25 cellular contexts compared by ENCODE assay signal in the genomic region with DNA sequence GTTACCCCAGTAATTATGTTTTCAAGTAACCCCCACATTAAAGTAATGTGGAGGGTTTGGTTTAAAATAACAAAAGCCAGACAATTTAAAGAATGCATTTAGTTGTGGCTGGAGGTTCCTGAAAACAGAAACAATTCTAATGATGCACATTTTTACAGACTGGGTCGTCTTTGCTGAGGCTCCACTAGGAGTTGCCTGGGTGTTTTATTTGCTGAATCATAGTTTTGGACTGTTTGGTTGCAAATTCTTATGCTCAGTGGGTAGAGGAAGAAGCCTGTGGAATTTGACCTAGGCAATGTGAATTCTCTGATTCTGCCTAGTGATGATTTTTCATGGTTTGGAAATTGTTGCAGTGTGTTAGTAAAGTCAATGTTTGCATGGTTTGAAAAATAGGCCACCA. TPM values are rescaled to one million over a fixed set of nuclear protein-coding genes. Genes with fewer than 3 reads are reported as not detected.
DNase-seq lines count a peak whose midpoint lies in the region; ATAC-seq and TF ChIP-seq lines count a peak whose summit lies in the region.
"Had no signal": no experiment of that assay in that cellular context is flagged by ENCODE, and none has a peak within 500 bp of the region (broad histone marks: within the 10 kb centered on the region; RNA-seq: fewer than 3 reads in every experiment).

No MANE protein-coding gene starts in this region.

- no peaks in the 10 kb centered on the region for H3K9me2 ChIP-seq in GM23338 (ENCODE audit: insufficient read depth)

- H3K4me1 Mint-ChIP-seq in GM23338: peaks cover 24% of the 10 kb centered on the region
- peaks cover 28% of the 10 kb centered on the region for H3K4me1 Mint-ChIP-seq in WTC11
- H3K4me1 Mint-ChIP-seq in neural progenitor cell: no peaks in the 10 kb centered on the region
- H3K4me1 Mint-ChIP-seq in effector memory CD8-positive, alpha-beta T cell (ENCODE audit: low read depth in 2 of 2): no peaks in the 10 kb centered on the region
- H3K4me1 Mint-ChIP-seq: CD4-positive, CD25-positive, alpha-beta regulatory T cell had no signal

- H3K9me3 ChIP-seq in iPS-20b (ENCODE audit: insufficient read depth, low read depth, low read length) (no peaks in the 10 kb centered on the region), neural progenitor cell (ENCODE audit: low read depth) (no peaks in the 10 kb centered on the region)
- H3K9me3 ChIP-seq: left ventricle myocardium inferior, mucosa of descending colon, neutrophil, upper lobe of left lung had no signal

- TF ChIP-seq CTCF in GM23338 (conservative IDR thresholded peaks at IDR 0.05; ENCODE audit: low read depth in 2 of 2) (no peak), WTC11 (IDR thresholded peaks at IDR 0.05) (no peak), neural progenitor cell (IDR thresholded peaks at IDR 0.05) (no peak)

- H3F3A ChIP-seq in GM23338 (replicated peaks; ENCODE audit: low read depth) (no peaks in the 10 kb centered on the region), neural progenitor cell (ENCODE audit: low read depth) (no peaks in the 10 kb centered on the region)

- H3K27ac Mint-ChIP-seq in GM23338: peak overlapping the region; percentile 92
- peak overlapping the region; percentile 51 for H3K27ac Mint-ChIP-seq in WTC11
- no peak overlapping the region for H3K27ac Mint-ChIP-seq in neural progenitor cell
- H3K27ac Mint-ChIP-seq in effector memory CD8-positive, alpha-beta T cell: no peak overlapping the region
- H3K27ac Mint-ChIP-seq: activated T-cell treated with anti-CD3 and anti-CD28 coated beads, Interleukin-2, amount 50 U/mL, for 24 hours; CD4-positive, CD25-positive, alpha-beta regulatory T cell had no signal

- H3K79me2 ChIP-seq in GM23338 (replicated peaks; ENCODE audit: insufficient read depth): peaks cover 63% of the 10 kb centered on the region
- no peaks in the 10 kb centered on the region for H3K79me2 ChIP-seq in neural progenitor cell (ENCODE audit: low read depth)

- H3K27ac ChIP-seq in GM23338 (ENCODE audit: low read depth) (peak overlapping the region; percentile 67), iPS-20b (ENCODE audit: low read length) (no peak overlapping the region), neural progenitor cell (no peak overlapping the region)
- H3K27ac ChIP-seq: left ventricle myocardium inferior, neutrophil, upper lobe of left lung had no signal

- DNase-seq in A172 (ENCODE audit: low spot score) (peak; percentile 80), GM23338 (ENCODE audit: low spot score) (peak; percentile 48), WTC11 (ENCODE audit: low spot score) (no peak), neural progenitor cell (ENCODE audit: low spot score) (no peak), NCI-H2227 treated with DMSO at 0.1 percent for 48 hours (lab: John Stamatoyannopoulos, UW) (no peak)
- DNase-seq in effector memory CD8-positive, alpha-beta T cell: no peak
- DNase-seq: activated CD4-positive, alpha-beta T cell treated with anti-CD3 and anti-CD28 coated beads for 1 hour; activated naive CD4-positive, alpha-beta T cell treated with Interleukin-2 at 50 U/mL for 16 hours; activated T-cell treated with anti-CD3 and anti-CD28 coated beads, Interleukin-2, amount 50 U/mL, for 24 hours; CD4-positive, CD25-positive, alpha-beta regulatory T cell; DMS53; effector memory CD4-positive, alpha-beta T cell; glutamatergic neuron; H7; left ventricle myocardium inferior; mucosa of descending colon; NCI-H1417 treated with DMSO at 0.1 percent for 48 hours; NCI-H524 treated with DMSO at 0.1 percent for 48 hours; stimulated activated CD4-positive, alpha-beta T cell treated with anti-CD3 and anti-CD28 coated beads, Interleukin-12 subunit alpha, Interleukin-12 subunit beta, amount 100 ng/mL, for 4 hours; SW 1271; upper lobe of left lung had no signal

- H3K4me1 ChIP-seq in GM23338 (ENCODE audit: insufficient read depth) (peaks cover 30% of the 10 kb centered on the region), iPS-20b (ENCODE audit: insufficient read depth, low read length) (peaks cover 14% of the 10 kb centered on the region), neural progenitor cell (no peaks in the 10 kb centered on the region)
- H3K4me1 ChIP-seq: left ventricle myocardium inferior, upper lobe of left lung had no signal

- H4K20me1 ChIP-seq in GM23338 (replicated peaks; ENCODE audit: insufficient read depth): no peaks in the 10 kb centered on the region; the same call in 1 of the 2 replicates
- H4K20me1 ChIP-seq in neural progenitor cell (ENCODE audit: low read depth): no peaks in the 10 kb centered on the region

- peaks cover 6% of the 10 kb centered on the region for H3K27me3 Mint-ChIP-seq in GM23338 (ENCODE audit: insufficient read depth, low read depth, poor library complexity)
- H3K27me3 Mint-ChIP-seq in WTC11 (ENCODE audit: low read depth): no peaks in the 10 kb centered on the region
- peaks cover 5% of the 10 kb centered on the region for H3K27me3 Mint-ChIP-seq in neural progenitor cell (ENCODE audit: insufficient read depth, low read depth)
- peaks cover 0 to 31% of the 10 kb centered on the region in 2 donors for H3K27me3 Mint-ChIP-seq in effector memory CD8-positive, alpha-beta T cell
- H3K27me3 Mint-ChIP-seq: CD4-positive, CD25-positive, alpha-beta regulatory T cell had no signal

- H3K4me3 Mint-ChIP-seq in GM23338 (no peak overlapping the region), WTC11 (no peak overlapping the region), neural progenitor cell (no peak overlapping the region)
- no peak overlapping the region for H3K4me3 Mint-ChIP-seq in effector memory CD8-positive, alpha-beta T cell
- H3K4me3 Mint-ChIP-seq: activated T-cell treated with anti-CD3 and anti-CD28 coated beads, Interleukin-2, amount 50 U/mL, for 24 hours; CD4-positive, CD25-positive, alpha-beta regulatory T cell had no signal

- H3K4me3 ChIP-seq in GM23338: no peak overlapping the region
- no peak overlapping the region for H3K4me3 ChIP-seq in iPS-20b (ENCODE audit: low read length)
- no peak overlapping the region for H3K4me3 ChIP-seq in neural progenitor cell
- H3K4me3 ChIP-seq: left ventricle myocardium inferior, mucosa of descending colon, upper lobe of left lung had no signal

- peak overlapping the region; percentile 31; the same call in 1 of the 2 replicates for H3K9ac ChIP-seq in iPS-20b (ENCODE audit: low read depth, low read length)
- no peak overlapping the region for H3K9ac ChIP-seq in neural progenitor cell

- peaks cover 27% of the 10 kb centered on the region for H3K36me3 Mint-ChIP-seq in GM23338 (ENCODE audit: low read depth)
- H3K36me3 Mint-ChIP-seq in WTC11: peaks cover 17% of the 10 kb centered on the region
- H3K36me3 Mint-ChIP-seq in neural progenitor cell: peaks cover 19% of the 10 kb centered on the region
- H3K36me3 Mint-ChIP-seq in effector memory CD8-positive, alpha-beta T cell (ENCODE audit: insufficient read depth): no peaks in the 10 kb centered on the region
- H3K36me3 Mint-ChIP-seq: CD4-positive, CD25-positive, alpha-beta regulatory T cell had no signal

- POLR2A ChIA-PET in WTC11 (lab: Charles Lee): no interaction called here

- H3K9me3 Mint-ChIP-seq in GM23338: no peaks in the 10 kb centered on the region
- H3K9me3 Mint-ChIP-seq in WTC11: no peaks in the 10 kb centered on the region
- H3K9me3 Mint-ChIP-seq in neural progenitor cell: no peaks in the 10 kb centered on the region
- no peaks in the 10 kb centered on the region for H3K9me3 Mint-ChIP-seq in effector memory CD8-positive, alpha-beta T cell
- H3K9me3 Mint-ChIP-seq: activated T-cell treated with anti-CD3 and anti-CD28 coated beads, Interleukin-2, amount 50 U/mL, for 24 hours had no signal

- ATAC-seq in GM23338 (no peak), WTC11 (no peak; the same call in 1 of the 2 replicates), HG02981 (IDR thresholded peaks at IDR 0.05; ENCODE audit: unreplicated experiment) (no peak)
- no peak for ATAC-seq in effector memory CD8-positive, alpha-beta T cell (replicated peaks)
- ATAC-seq: mucosa of descending colon had no signal

- H3K36me3 ChIP-seq in GM23338 (ENCODE audit: insufficient read depth) (no peaks in the 10 kb centered on the region; the same call in 1 of the 2 replicates), iPS-20b (ENCODE audit: insufficient read depth, low read depth, low read length) (peaks cover 17% of the 10 kb centered on the region; the same call in 1 of the 2 replicates), neural progenitor cell (no peaks in the 10 kb centered on the region)
- H3K36me3 ChIP-seq: left ventricle myocardium inferior, neutrophil, upper lobe of left lung had no signal

- no peak overlapping the region for H2AFZ ChIP-seq in GM23338
- H2AFZ ChIP-seq in neural progenitor cell (replicated peaks): no peak overlapping the region

- H3K4me2 ChIP-seq in GM23338 (0 out of 2 replicates have a peak overlapping the region, but pooled peaks have one; percentile 2), neural progenitor cell (no peak overlapping the region)

- no peaks in the 10 kb centered on the region for H3K27me3 ChIP-seq in GM23338 (ENCODE audit: insufficient read depth)
- H3K27me3 ChIP-seq in iPS-20b (ENCODE audit: insufficient read depth, low read length): no peaks in the 10 kb centered on the region
- no peaks in the 10 kb centered on the region for H3K27me3 ChIP-seq in neural progenitor cell
- H3K27me3 ChIP-seq: neutrophil, upper lobe of left lung had no signal

- CTCF ChIA-PET in WTC11 (lab: Charles Lee): no interaction called here

TF ChIP-seq in WTC11, 78 proteins besides CTCF, POLR2A, EP300 and RAD21 (continues in another document):
- TF ChIP-seq GRHL2 (CRISPR knock-in tag; IDR thresholded peaks at IDR 0.05; ENCODE audit: insufficient replicate concordance, severe bottlenecking): no peak
- TF ChIP-seq ESRRA (CRISPR knock-in tag; IDR thresholded peaks at IDR 0.05; ENCODE audit: borderline replicate concordance): no peak
- TF ChIP-seq ZNF138 (CRISPR knock-in tag; conservative IDR thresholded peaks at IDR 0.05): no peak

RNA-seq across cellular contexts. Expression of a gene that starts 16.3 kb away (rescaled TPM):
- total RNA-seq in A172 (2014; rRNA removed; shearing (Covaris generic)): 7.3 and 11.4 TPM in 2 replicates
- total RNA-seq in GM23338 (2014; rRNA removed; shearing (Covaris generic)): 40.4 and 45.6 TPM in 2 replicates
- 7.5 and 10.4 TPM in 2 replicates for polyA plus RNA-seq in GM23338 (2016; fragmentation: Nextera tagmentation; extraction: Ambion mirVana)
- total RNA-seq in WTC11 (2021) (37.5 to 39.3 TPM (median 38.8 TPM) in 3 replicates), neural progenitor cell (ENCODE audit: low replicate concordance) (2.5 and 3.0 TPM in 2 replicates)
- total RNA-seq: CD4-positive, CD25-positive, alpha-beta regulatory T cell; pulmonary artery endothelial cell had no signal
- polyA plus RNA-seq: CD4-positive, CD25-positive, alpha-beta regulatory T cell had no signal

Comparison
In these comparisons a context has a peak if more than half of its experiments do, and no peak if none do; other contexts are left out.
1. DNase-seq: peak in A172 (single experiment) and GM23338 (single experiment); none in WTC11 (single experiment), neural progenitor cell (single experiment), NCI-H2227 treated with DMSO at 0.1 percent for 48 hours (single experiment) and effector memory CD8-positive, alpha-beta T cell (0 of 3).
2. H3K27ac Mint-ChIP-seq: peak in GM23338 (single experiment) and WTC11 (single experiment); none in neural progenitor cell (single experiment) and effector memory CD8-positive, alpha-beta T cell (0 of 2).